In the genomic region with DNA sequence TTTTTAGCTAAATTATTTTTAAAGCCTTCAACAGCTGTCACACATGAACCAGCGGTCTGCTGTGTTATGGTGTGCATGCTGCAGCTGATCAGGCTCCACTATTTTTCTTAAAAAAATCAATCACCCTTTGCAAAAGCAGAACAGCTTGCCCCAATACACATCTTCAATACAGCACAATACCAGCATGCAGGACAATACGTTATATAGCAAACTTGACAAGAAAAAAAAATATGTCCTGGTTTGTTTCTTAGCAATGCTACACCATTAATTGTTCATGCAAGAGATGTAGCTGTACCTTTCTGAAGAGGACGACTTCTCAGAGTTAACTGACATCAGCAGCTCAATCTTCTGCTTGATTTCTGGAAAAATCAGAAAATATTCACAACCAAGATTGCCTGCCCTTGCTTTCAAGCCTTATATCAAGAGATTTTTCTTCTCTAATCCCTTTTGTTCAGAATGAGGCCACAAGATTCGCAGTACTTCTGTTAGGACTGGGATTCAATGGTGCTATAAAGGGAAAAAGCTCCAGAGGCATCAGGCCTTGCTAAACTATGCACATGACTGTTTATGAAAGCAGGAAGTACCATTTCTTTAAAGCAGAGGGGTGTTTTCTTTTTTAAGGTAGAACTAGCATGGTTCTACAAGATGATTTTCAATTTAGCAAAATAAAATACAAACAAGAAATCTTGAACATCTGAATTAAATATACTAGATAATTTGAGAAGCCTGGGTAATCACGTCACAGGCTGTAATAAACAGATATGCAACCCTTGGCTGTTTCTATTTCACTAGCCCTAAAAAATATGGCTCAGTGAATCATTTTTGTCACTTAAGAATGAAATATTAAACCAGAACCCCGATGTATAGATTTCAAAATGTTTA, we compare ENCODE assay signal across 8 cellular contexts.
DNase-seq lines count a peak whose midpoint lies in the region; ATAC-seq, FAIRE-seq and TF ChIP-seq lines count a peak whose summit lies in the region.

No MANE protein-coding gene starts in this region.

- H4K20me1 ChIP-seq in IMR-90 (ENCODE audit: insufficient read depth, low read length) = peaks cover 20% of the 10 kb centered on the region; the same call in 1 of the 2 replicates
- no peaks in the 10 kb centered on the region for H4K20me1 ChIP-seq in H1 (replicated peaks in 1 of 2; ENCODE audit: control insufficient read depth in 1 of 2, insufficient read depth in 2 of 2, low read length in 2 of 2)

- BruUV-seq in IMR-90 (replicated peaks; lab: Mats Ljungman, UMichigan) = no TSS peak

- no peak overlapping the region for H2BK12ac ChIP-seq in H1 (ENCODE audit: low read depth, low read length)

- H3K4ac ChIP-seq in IMR-90 (ENCODE audit: low read depth, low read length) (peak overlapping the region; percentile 31; the same call in 1 of the 2 replicates), H1 (replicated peaks; ENCODE audit: insufficient read length, low read depth, low read length) (no peak overlapping the region)

- peak in 1 of 2 experiments; percentile 72; a peak in 1 of 3 replicates for TF ChIP-seq EP300 in H1 (IDR thresholded peaks at IDR 0.05; ENCODE audit: borderline replicate concordance in 1 of 2, low read depth in 2 of 2, low read length in 2 of 2)

- H3K4me2 ChIP-seq in IMR-90 (ENCODE audit: low read depth, low read length) = peak overlapping the region; percentile 87
- no peak overlapping the region for H3K4me2 ChIP-seq in H1 (ENCODE audit: insufficient read depth in 1 of 2, low read depth in 2 of 2, low read length in 2 of 2)

- H3K56ac ChIP-seq in IMR-90 (ENCODE audit: extremely low read depth, insufficient read depth, low read length) (no peak overlapping the region), H1 (replicated peaks; ENCODE audit: insufficient read length, low read depth, low read length) (no peak overlapping the region)

- H3K79me2 ChIP-seq in H1 (ENCODE audit: control insufficient read depth in 1 of 2, insufficient read depth in 2 of 2, low read length in 2 of 2) = peaks cover 0 to 55% of the 10 kb centered on the region in 2 experiments; a peak in 2 of 4 replicates

- FAIRE-seq in H1 (lab: Jason Lieb, UNC) = no peak

- CTCF ChIA-PET in IMR-90 (lab: Yijun Ruan, JAX) (interaction anchor here (0.8 kb wide), 1 partner anchor 48 kb away, joined by 3 read pairs; no protein-coding TSS in a partner anchor), H1 (lab: Charles Lee; ENCODE audit: partially characterized antibody) (interaction anchor here (0.6 kb wide), 3 partner anchors 10 to 80 kb away, joined by 3 read pairs; no protein-coding TSS in a partner anchor)

- H2BK15ac ChIP-seq in IMR-90 (ENCODE audit: low read depth, low read length) = no peak overlapping the region
- H2BK15ac ChIP-seq in H1 (ENCODE audit: low read length) = no peak overlapping the region

- POLR2A ChIA-PET in IMR-90 (lab: Charles Lee; ENCODE audit: unreplicated experiment) (interaction anchor here (0.8 kb wide), 1 partner anchor 10 kb away, joined by 4 read pairs; no protein-coding TSS in a partner anchor), H1 (lab: Charles Lee; ENCODE audit: partially characterized antibody) (interaction anchor here (0.6 kb wide), 1 partner anchor 1110 kb away, joined by 3 read pairs; no protein-coding TSS in a partner anchor)

- peak overlapping the region; percentile 2; the same call in 1 of the 2 replicates for H2BK20ac ChIP-seq in IMR-90 (ENCODE audit: low read depth, low read length)
- no peak overlapping the region for H2BK20ac ChIP-seq in H1 (ENCODE audit: low read length)

- H2AK5ac ChIP-seq in IMR-90 (ENCODE audit: low read depth, low read length) = no peak overlapping the region
- H2AK5ac ChIP-seq in H1 (ENCODE audit: low read depth, low read length) = no peak overlapping the region

- TF ChIP-seq RAD21 in IMR-90 (IDR thresholded peaks at IDR 0.05; ENCODE audit: low read length) = no peak
- no peak for TF ChIP-seq RAD21 in H1 (IDR thresholded peaks at IDR 0.05 in 1 of 2, conservative IDR thresholded peaks at IDR 0.05 in 1 of 2; ENCODE audit: low read depth in 2 of 2, low read length in 2 of 2)

- no peak for TF ChIP-seq POLR2A in IMR-90 (IDR thresholded peaks at IDR 0.05; ENCODE audit: low read depth, low read length)
- no peak for TF ChIP-seq POLR2A in H1 (IDR thresholded peaks at IDR 0.05; ENCODE audit: control extremely low read depth in 1 of 2, low read depth in 2 of 2, low read length in 2 of 2)

- H3K9ac ChIP-seq in IMR-90 (ENCODE audit: low read depth, low read length) = peak overlapping the region; percentile 21; the same call in 1 of the 2 replicates
- H3K9ac ChIP-seq in H1 (replicated peaks in 1 of 4; ENCODE audit: extremely low read depth in 1 of 4, low read depth in 3 of 4, low read length in 3 of 4) = no peak overlapping the region

- peaks cover 7% of the 10 kb centered on the region for H3K4me1 ChIP-seq in IMR-90 (ENCODE audit: control insufficient read depth, insufficient read depth, low read length)
- peaks cover 0 to 4% (median under 1%) of the 10 kb centered on the region in 4 experiments; a peak in 3 of 7 replicates for H3K4me1 ChIP-seq in H1 (replicated peaks in 1 of 4; ENCODE audit: control insufficient read depth in 3 of 4, insufficient read depth in 4 of 4, low read length in 3 of 4)
- no peaks in the 10 kb centered on the region for H3K4me1 ChIP-seq in urinary bladder (ENCODE audit: insufficient read depth)

- H2AFZ ChIP-seq in IMR-90 (replicated peaks; ENCODE audit: low read length, poor library complexity) = no peak overlapping the region
- no peak overlapping the region for H2AFZ ChIP-seq in H1 (ENCODE audit: low read length)

- H3K9me3 ChIP-seq in IMR-90 (ENCODE audit: control insufficient read depth, insufficient read depth, low read length) (no peaks in the 10 kb centered on the region), H1 (ENCODE audit: insufficient read depth in 2 of 2, low read depth in 1 of 2, low read length in 1 of 2) (no peaks in the 10 kb centered on the region)

- H4K5ac ChIP-seq in IMR-90 (ENCODE audit: low read depth, low read length) (peak overlapping the region; percentile 77; the same call in 1 of the 2 replicates), H1 (ENCODE audit: insufficient read length, low read depth, low read length) (no peak overlapping the region)

- H3K36me3 ChIP-seq in IMR-90 (ENCODE audit: control insufficient read depth, insufficient read depth, low read length) (no peaks in the 10 kb centered on the region), H1 (ENCODE audit: control insufficient read depth in 2 of 4, insufficient read depth in 4 of 4, low read length in 3 of 4) (no peaks in the 10 kb centered on the region), urinary bladder (ENCODE audit: insufficient read depth) (no peaks in the 10 kb centered on the region)

- no peaks in the 10 kb centered on the region for H3K23me2 ChIP-seq in H1 (ENCODE audit: low read depth, low read length)

- no peaks in the 10 kb centered on the region for H3K27me3 ChIP-seq in IMR-90 (ENCODE audit: control insufficient read depth, insufficient read depth, low read length)
- no peaks in the 10 kb centered on the region for H3K27me3 ChIP-seq in H1 (replicated peaks in 1 of 4; ENCODE audit: control insufficient read depth in 3 of 4, extremely low read depth in 1 of 4, insufficient read depth in 3 of 4, low read length in 3 of 4)

- no peaks in the 10 kb centered on the region for H3K9me1 ChIP-seq in IMR-90 (ENCODE audit: insufficient read depth, low read length)

- H3K79me1 ChIP-seq in IMR-90 (ENCODE audit: low read depth in 1 of 2, low read length in 2 of 2) = peaks cover 17 to 46% of the 10 kb centered on the region in 2 experiments
- H3K79me1 ChIP-seq in H1 (ENCODE audit: low read depth, low read length) = no peaks in the 10 kb centered on the region

- ATAC-seq in GM21423 (IDR thresholded peaks at IDR 0.05; ENCODE audit: unreplicated experiment) (peak; percentile 80), IMR-90 (ENCODE audit: low read depth) (peak; percentile 82)

- H3K23ac ChIP-seq in IMR-90 (ENCODE audit: low read depth, low read length) (peak overlapping the region; percentile 31), H1 (ENCODE audit: insufficient read length) (no peak overlapping the region)

- TF ChIP-seq CTCF in IMR-90 (conservative IDR thresholded peaks at IDR 0.05; ENCODE audit: low read depth, low read length) (no peak), H1 (IDR thresholded peaks at IDR 0.05; ENCODE audit: control extremely low read depth in 1 of 3, insufficient read depth in 1 of 3, low read depth in 1 of 3, low read length in 3 of 3) (no peak)

- H2BK120ac ChIP-seq in IMR-90 (ENCODE audit: low read depth, low read length) = peak overlapping the region; percentile 22
- H2BK120ac ChIP-seq in H1 (replicated peaks; ENCODE audit: low read depth, low read length) = no peak overlapping the region

- intact Hi-C loops in IMR-90 (cut with micrococcal nuclease) = no loop called here

- in situ Hi-C loops in IMR-90 (cut with MboI; ENCODE audit: low sequenced_read_pairs) = no loop called here

- H3K27ac ChIP-seq in IMR-90 (ENCODE audit: insufficient read depth, low read length) (peak overlapping the region; percentile 64), H1 (ENCODE audit: low read depth, low read length) (no peak overlapping the region), urinary bladder (ENCODE audit: low read depth) (peak overlapping the region; percentile 64)

- H3K4me3 ChIP-seq in IMR-90 (ENCODE audit: insufficient read depth, low read depth, low read length) = peak overlapping the region; percentile 36
- no peak overlapping the region for H3K4me3 ChIP-seq in H1 (ENCODE audit: extremely low read depth in 1 of 4, insufficient read depth in 2 of 4, low read depth in 3 of 4, low read length in 4 of 4)
- peak overlapping the region; percentile 50 for H3K4me3 ChIP-seq in urinary bladder (ENCODE audit: low read depth, low read length)

- H2BK5ac ChIP-seq in IMR-90 (ENCODE audit: low read depth, low read length, poor library complexity, severe bottlenecking) = peak overlapping the region; percentile 80
- H2BK5ac ChIP-seq in H1 (ENCODE audit: low read depth, low read length) = no peak overlapping the region

- peak overlapping the region; percentile 21; the same call in 1 of the 2 replicates for H4K91ac ChIP-seq in IMR-90 (ENCODE audit: insufficient read depth, low read depth, low read length)
- H4K91ac ChIP-seq in H1 (replicated peaks; ENCODE audit: insufficient read length, low read length) = no peak overlapping the region

- H3K18ac ChIP-seq in IMR-90 (ENCODE audit: low read depth, low read length) (peak overlapping the region; percentile 89), H1 (ENCODE audit: extremely low read depth, low read length) (no peak overlapping the region)

- DNase-seq in EL (peak; percentile 55), IMR-90 (peak; percentile 71), SK-N-DZ (ENCODE audit: low spot score) (peak; percentile 33), H1 (ENCODE audit: low read depth in 1 of 2, low spot score in 2 of 2) (no peak), middle frontal gyrus (ENCODE audit: extremely low spot score, low spot score) (peak; percentile 49), NCI-H748 (lab: John Stamatoyannopoulos, UW; ENCODE audit: unreplicated experiment) (no peak)

- H3K14ac ChIP-seq in IMR-90 (replicated peaks; ENCODE audit: low read depth, low read length) (peak overlapping the region; percentile 14), H1 (ENCODE audit: insufficient read length) (no peak overlapping the region)

- WGBS in IMR-90 (ENCODE audit: extremely low coverage in 2 of 2, insufficient read length in 1 of 2), 2 experiments = 0% methylated on average over 1 of the region's 6 CpGs; no CpG with 5 or more reads in 1 of the 2 experiments
- 72% methylated on average over 6 of the region's 6 CpGs; no CpG with 5 or more reads in 1 of the 2 experiments for WGBS in H1 (ENCODE audit: extremely low coverage in 1 of 2, insufficient coverage in 1 of 2, insufficient read length in 1 of 2, insufficient replicate concordance in 2 of 2, low coverage in 1 of 2, low lambda C conversion rate in 2 of 2, missing lambda C conversion rate in 1 of 2), 2 experiments
- 2% methylated on average over 6 of the region's 6 CpGs for WGBS in urinary bladder

- H2AK9ac ChIP-seq in IMR-90 (replicated peaks; ENCODE audit: low read depth, low read length, poor library complexity) = no peak overlapping the region

- dilution Hi-C loops in IMR-90 (cut with HindIII; ENCODE audit: low sequenced_read_pairs, unreplicated experiment) = no loop called here

- H4K8ac ChIP-seq in IMR-90 (ENCODE audit: low read depth in 2 of 2, low read length in 2 of 2) (peak overlapping the region in 1 of 2 experiments; percentile 57; a peak in 2 of 4 replicates), H1 (ENCODE audit: extremely low read depth, insufficient read depth, low read length) (no peak overlapping the region)

Comparison
In these comparisons a context has a peak if more than half of its experiments do, and no peak if none do; other contexts are left out.
1. DNase-seq: peak in EL (single experiment), IMR-90 (single experiment), SK-N-DZ (single experiment) and middle frontal gyrus (single experiment); none in H1 (0 of 2) and NCI-H748 (single experiment).
2. H3K4me3 ChIP-seq: peak in IMR-90 (single experiment) and urinary bladder (single experiment); none in H1 (0 of 4).